Comparison of ENCODE assay signal across 11 cellular contexts in the genomic region with DNA sequence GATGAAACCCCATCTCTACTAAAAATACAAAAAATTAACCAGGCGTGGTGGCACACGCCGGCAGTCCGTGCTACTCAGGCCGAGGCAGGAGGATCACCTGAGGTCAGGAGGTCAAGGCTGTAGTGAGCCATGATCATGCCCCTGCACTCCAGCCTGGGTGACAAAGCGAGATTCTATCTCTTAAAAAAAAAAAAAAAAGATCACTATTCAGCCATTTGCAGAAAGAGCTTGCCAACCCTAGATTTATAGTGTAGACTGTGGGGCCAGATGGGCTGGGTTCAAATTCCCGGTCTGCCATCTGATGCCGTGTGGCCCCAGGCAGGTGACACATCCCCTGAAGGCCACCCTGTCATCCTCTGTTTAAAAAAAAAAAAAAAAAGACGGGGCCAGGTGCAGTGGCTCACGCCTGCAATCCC. TPM values are rescaled to one million over a fixed set of nuclear protein-coding genes. Genes with fewer than 3 reads are reported as not detected.
DNase-seq lines count a peak whose midpoint lies in the region; ATAC-seq and TF ChIP-seq lines count a peak whose summit lies in the region.
"Had no signal": no experiment of that assay in that cellular context is flagged by ENCODE, and none has a peak within 500 bp of the region (broad histone marks: within the 10 kb centered on the region; RNA-seq: fewer than 3 reads in every experiment).

No MANE protein-coding gene starts in this region.

- H3K9me3 ChIP-seq in right atrium auricular region (no peaks in the 10 kb centered on the region), prostate gland (no peaks in the 10 kb centered on the region)

- intact Hi-C loops in prostate gland (cut with DNase I), result no loop called here

- no peak for TF ChIP-seq POLR2A in prostate gland (IDR thresholded peaks at IDR 0.05)

- peak; percentile 58 for DNase-seq in A172 (ENCODE audit: low spot score)
- DNase-seq in SK-MEL-5 (ENCODE audit: low read depth, low spot score), result peak; percentile 41
- no peak for DNase-seq in right atrium auricular region (ENCODE audit: low spot score)
- DNase-seq in prostate gland (ENCODE audit: low spot score), result no peak
- no peak for DNase-seq in pons (ENCODE audit: low spot score)
- DNase-seq in activated T-cell treated with anti-CD3 and anti-CD28 coated beads for 4 hours, result no peak
- DNase-seq: activated CD4-positive, alpha-beta T cell treated with anti-CD3 and anti-CD28 coated beads for 48 hours; activated naive CD4-positive, alpha-beta T cell treated with anti-CD3 and anti-CD28 coated beads, Interleukin-2, amount 10 ng/mL, durations not matched to agents 7 days and 5 days had no signal

- 69% methylated on average over 10 of the region's 10 CpGs for WGBS in prostate gland

- ATAC-seq in GM21390 (IDR thresholded peaks at IDR 0.05; ENCODE audit: unreplicated experiment), result no peak
- no peak for ATAC-seq in GM18868 (IDR thresholded peaks at IDR 0.05; ENCODE audit: unreplicated experiment)

- no peak overlapping the region for H3K4me3 ChIP-seq in right atrium auricular region
- H3K4me3 ChIP-seq in prostate gland, result no peak overlapping the region

- in situ Hi-C loops in SK-MEL-5 (cut with HindIII; ENCODE audit: low pct_unique_long_range_greater_than_20kb, low sequenced_read_pairs), result no loop called here

- peak overlapping the region; percentile 89 to 94 for H3K27ac ChIP-seq in right atrium auricular region
- H3K27ac ChIP-seq in prostate gland, result peak overlapping the region; percentile 51 to 61

- TF ChIP-seq CTCF in right atrium auricular region (IDR thresholded peaks at IDR 0.05) (no peak), prostate gland (IDR thresholded peaks at IDR 0.05) (no peak)

- H3K4me1 ChIP-seq in right atrium auricular region, result peaks cover 0 to 18% of the 10 kb centered on the region in 2 donors
- H3K4me1 ChIP-seq in prostate gland (replicated peaks), result no peaks in the 10 kb centered on the region

- H3K27me3 ChIP-seq in right atrium auricular region (no peaks in the 10 kb centered on the region), prostate gland (replicated peaks; ENCODE audit: insufficient read depth) (no peaks in the 10 kb centered on the region)

- peaks cover 83% of the 10 kb centered on the region for H3K36me3 ChIP-seq in right atrium auricular region
- peaks cover 20 to 36% of the 10 kb centered on the region in 2 donors for H3K36me3 ChIP-seq in prostate gland

RNA-seq across cellular contexts. Expression of gene SMIM24, which starts 28.9 kb away (rescaled TPM):
- total RNA-seq in A172 (2014; rRNA removed; shearing (Covaris generic)), result not detected in 2 replicates
- total RNA-seq in SK-MEL-5 (2014; rRNA removed; shearing (Covaris generic)), result not detected in 2 replicates
- polyA plus RNA-seq in SK-MEL-5 (2015; cell fraction: cytosol; rRNA removed), result not detected in 2 replicates
- not detected in 2 replicates for polyA plus RNA-seq in SK-MEL-5 (2015; cell fraction: nucleus; rRNA removed)
- total RNA-seq in right atrium auricular region (not detected), prostate gland (1 to 10 TPM in 1 of 2 donors, under 1 TPM in 1; 0.32 to 1.6 TPM)

RNA-seq across cellular contexts. Expression of gene SMIM44, which starts 31.8 kb away (rescaled TPM):
- total RNA-seq in A172 (2014; rRNA removed; shearing (Covaris generic)), result not detected in 2 replicates
- not detected in 2 replicates for total RNA-seq in SK-MEL-5 (2014; rRNA removed; shearing (Covaris generic))
- polyA plus RNA-seq in SK-MEL-5 (2015; cell fraction: cytosol; rRNA removed), result not detected in 2 replicates
- not detected in 2 replicates for polyA plus RNA-seq in SK-MEL-5 (2015; cell fraction: nucleus; rRNA removed)
- not detected for total RNA-seq in right atrium auricular region
- total RNA-seq in prostate gland, result 1 to 10 TPM in 1 of 2 donors, not detected in 1; 1.7 TPM
- total RNA-seq: renal cortical epithelial cell had no signal

RNA-seq across cellular contexts. Expression of gene DOHH, which starts 49.0 kb away (rescaled TPM):
- 18.0 and 27.3 TPM in 2 replicates for total RNA-seq in A172 (2014; rRNA removed; shearing (Covaris generic))
- 13.1 and 13.4 TPM in 2 replicates for total RNA-seq in SK-MEL-5 (2014; rRNA removed; shearing (Covaris generic))
- 22.8 and 27.0 TPM in 2 replicates for polyA plus RNA-seq in SK-MEL-5 (2015; cell fraction: cytosol; rRNA removed)
- 14.2 and 14.9 TPM in 2 replicates for polyA plus RNA-seq in SK-MEL-5 (2015; cell fraction: nucleus; rRNA removed)
- total RNA-seq in right atrium auricular region (10 to 100 TPM; 14.1 to 18.4 TPM), prostate gland (10 to 100 TPM; 26.1 to 26.9 TPM)

RNA-seq across cellular contexts. Expression of gene FZR1, which starts 54.7 kb away (rescaled TPM):
- total RNA-seq in A172 (2014; rRNA removed; shearing (Covaris generic)), result 44.4 and 46.2 TPM in 2 replicates
- total RNA-seq in SK-MEL-5 (2014; rRNA removed; shearing (Covaris generic)), result 22.6 and 26.9 TPM in 2 replicates
- 30.2 and 34.6 TPM in 2 replicates for polyA plus RNA-seq in SK-MEL-5 (2015; cell fraction: cytosol; rRNA removed)
- polyA plus RNA-seq in SK-MEL-5 (2015; cell fraction: nucleus; rRNA removed), result 54.4 and 59.7 TPM in 2 replicates
- total RNA-seq in right atrium auricular region (10 to 100 TPM; 20.6 to 21.7 TPM), prostate gland (10 to 100 TPM; 32.2 to 64.9 TPM)

Comparison
In these comparisons a context has a peak if more than half of its experiments do, and no peak if none do; other contexts are left out.
1. DNase-seq: peak in A172 (single experiment) and SK-MEL-5 (single experiment); none in right atrium auricular region (single experiment), prostate gland (single experiment), pons (single experiment) and activated T-cell treated with anti-CD3 and anti-CD28 coated beads for 4 hours (single experiment).